10 cellular contexts compared by ENCODE assay signal in the genomic region with DNA sequence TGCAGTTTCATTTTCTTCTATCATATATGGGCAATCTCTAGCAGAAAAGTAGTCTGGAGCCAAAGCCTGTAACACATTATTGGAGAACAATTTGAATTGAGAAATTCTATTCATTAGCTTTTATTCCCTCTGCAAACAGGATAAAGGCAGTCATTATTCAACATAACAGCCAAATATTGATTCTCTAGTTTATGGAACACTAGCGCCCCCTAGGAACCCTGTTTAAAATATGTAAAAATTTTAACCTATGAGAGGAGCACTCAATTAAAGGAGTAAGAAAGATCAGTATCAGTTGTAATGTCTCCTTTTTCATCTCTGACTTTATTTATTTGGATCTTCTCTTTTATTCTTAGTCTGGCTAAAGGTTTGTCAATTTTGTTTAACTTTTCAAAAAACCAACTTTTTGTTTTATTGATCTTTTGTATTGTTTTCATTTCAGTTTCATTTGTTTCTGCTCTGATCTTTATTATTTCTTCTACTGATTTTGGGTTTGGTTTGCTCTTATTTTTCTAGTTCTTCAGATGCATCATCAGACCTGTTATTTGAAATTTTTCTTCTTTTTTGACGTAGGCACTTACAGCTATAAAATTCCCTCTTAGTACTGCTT. TPM values are rescaled to one million over a fixed set of nuclear protein-coding genes. Genes with fewer than 3 reads are reported as not detected.
A peak's percentile ranks its signal among the peaks of the same experiment; 100 is the strongest.
DNase-seq lines count a peak whose midpoint lies in the region; ATAC-seq, FAIRE-seq and TF ChIP-seq lines count a peak whose summit lies in the region.
"Had no signal": no experiment of that assay in that cellular context is flagged by ENCODE, and none has a peak within 500 bp of the region (broad histone marks: within the 10 kb centered on the region; RNA-seq: fewer than 3 reads in every experiment).

No MANE protein-coding gene starts in this region.

- H2AFZ ChIP-seq in H9 (ENCODE audit: low read length): no peak overlapping the region

- H3K18ac ChIP-seq in H9 (ENCODE audit: insufficient read length, low read depth, low read length): no peak overlapping the region

- peaks cover 11% of the 10 kb centered on the region for H3K4me1 Mint-ChIP-seq in CD14-positive monocyte
- H3K4me1 Mint-ChIP-seq in H9: no peaks in the 10 kb centered on the region

- no peak overlapping the region for H3K27ac Mint-ChIP-seq in CD14-positive monocyte
- H3K27ac Mint-ChIP-seq in H9: no peak overlapping the region

- no peak overlapping the region for H4K5ac ChIP-seq in H9 (ENCODE audit: insufficient read length, low read depth, low read length)

- no peak overlapping the region for H3K14ac ChIP-seq in H9 (ENCODE audit: insufficient read depth, low read length)

- intact Hi-C loops in CD14-positive monocyte (cut with micrococcal nuclease): no loop called here

- TF ChIP-seq POLR2A in tibial nerve (IDR thresholded peaks at IDR 0.05): no peak

- no peak overlapping the region for H2BK15ac ChIP-seq in H9 (ENCODE audit: low read depth, low read length)

- H2BK5ac ChIP-seq in H9 (ENCODE audit: insufficient read length, low read length): no peak overlapping the region

- no peak overlapping the region for H3K23ac ChIP-seq in H9 (ENCODE audit: insufficient read length, low read depth, low read length)

- H3K4me2 ChIP-seq in H9 (ENCODE audit: insufficient read depth, insufficient read length, low read length): no peak overlapping the region

- TF ChIP-seq CTCF in CD14-positive monocyte (IDR thresholded peaks at IDR 0.05): peak; percentile 41
- TF ChIP-seq CTCF in H9 (conservative IDR thresholded peaks at IDR 0.05): peak; percentile 84
- peak; percentile 59 for TF ChIP-seq CTCF in fibroblast of villous mesenchyme (IDR thresholded peaks at IDR 0.05; ENCODE audit: insufficient read depth, low read depth, low read length)
- TF ChIP-seq CTCF in tibial nerve (IDR thresholded peaks at IDR 0.05): peak; percentile 23 to 40 (median 36)

- no peaks in the 10 kb centered on the region for H3K79me1 ChIP-seq in H9 (ENCODE audit: insufficient read depth, low read depth, low read length, poor library complexity, severe bottlenecking)

- no peak overlapping the region for H3K4ac ChIP-seq in H9 (ENCODE audit: low read depth, low read length)

- H3K4me1 ChIP-seq in H9 (ENCODE audit: insufficient read depth, low read length) (no peaks in the 10 kb centered on the region), tibial nerve (peaks cover 0 to 3% (median 0%) of the 10 kb centered on the region in 4 donors)
- H3K4me1 ChIP-seq: SJSA1 had no signal

- H3K36me3 ChIP-seq in tibial nerve: no peaks in the 10 kb centered on the region
- H3K36me3 ChIP-seq: SJSA1 had no signal

- peak; percentile 42 for FAIRE-seq in RCC 7860 (lab: Jason Lieb, UNC)

- no peak overlapping the region for H3T11ph ChIP-seq in H9 (ENCODE audit: low read length)

- H2BK20ac ChIP-seq in H9 (ENCODE audit: low read depth, low read length, poor library complexity, severe bottlenecking): no peak overlapping the region

- H3K9me3 ChIP-seq in H9 (ENCODE audit: control insufficient read depth, low read depth, low read length): no peaks in the 10 kb centered on the region
- H3K9me3 ChIP-seq in tibial nerve: no peaks in the 10 kb centered on the region
- H3K9me3 ChIP-seq: SJSA1 had no signal

- H3K4me3 ChIP-seq in fibroblast of villous mesenchyme (ENCODE audit: low read depth, low read length) (no peak overlapping the region), tibial nerve (no peak overlapping the region)
- H3K4me3 ChIP-seq: SJSA1 had no signal

- H3K27ac ChIP-seq in H9 (ENCODE audit: insufficient read length, low read depth, low read length) (no peak overlapping the region), tibial nerve (no peak overlapping the region)
- H3K27ac ChIP-seq: SJSA1 had no signal

- H3K4me3 Mint-ChIP-seq in CD14-positive monocyte (no peak overlapping the region), H9 (no peak overlapping the region)

- WGBS in H9 (ENCODE audit: extremely low coverage, insufficient read length, low lambda C conversion rate): no CpG with 5 or more reads among the region's 2 CpGs
- WGBS in tibial nerve, 2 donors: 26 to 50% methylated on average over 2 of the region's 2 CpGs

- H3K27me3 ChIP-seq in H9 (ENCODE audit: insufficient read depth, low read length): no peaks in the 10 kb centered on the region
- H3K27me3 ChIP-seq in tibial nerve: no peaks in the 10 kb centered on the region
- H3K27me3 ChIP-seq: SJSA1 had no signal

- no peaks in the 10 kb centered on the region for H3K79me2 ChIP-seq in H9 (ENCODE audit: insufficient read depth, low read length)

- DNase-seq in CD14-positive monocyte (ENCODE audit: low spot score) (no peak), H9 (no peak), RCC 7860 (ENCODE audit: low spot score) (no peak), fibroblast of villous mesenchyme (ENCODE audit: low read depth) (peak; percentile 64), tibial nerve (ENCODE audit: low spot score in 2 of 2) (peak in 1 of 2 donors; percentile 68)
- DNase-seq in activated CD8-positive, alpha-beta memory T cell treated with anti-CD3 and anti-CD28 coated beads for 24 hours: no peak
- DNase-seq in stimulated activated CD4-positive, alpha-beta T cell treated with anti-CD3 and anti-CD28 coated beads, Interleukin-4, amount 100 ng/mL, for 4 hours: no peak
- DNase-seq: naive B cell had no signal

- H2AK5ac ChIP-seq in H9 (ENCODE audit: insufficient read length, low read length): no peak overlapping the region

- H4K20me1 ChIP-seq in H9 (ENCODE audit: control insufficient read depth, insufficient read depth, insufficient read length): no peaks in the 10 kb centered on the region

- H3K36me3 Mint-ChIP-seq in CD14-positive monocyte (no peaks in the 10 kb centered on the region), H9 (ENCODE audit: insufficient read depth in 1 of 3, low read depth in 3 of 3) (peaks cover 0 to 5% (median 2%) of the 10 kb centered on the region in 3 experiments; a peak in 2 of 7 replicates)
- H3K36me3 Mint-ChIP-seq: naive B cell had no signal

- no peak for TF ChIP-seq EP300 in tibial nerve (IDR thresholded peaks at IDR 0.05)

- H2BK12ac ChIP-seq in H9 (ENCODE audit: insufficient read length, low read depth, low read length): no peak overlapping the region

- H3K9ac ChIP-seq in H9 (ENCODE audit: extremely low read depth, insufficient read length, low read length): no peak overlapping the region

- H3K56ac ChIP-seq in H9 (ENCODE audit: insufficient read length, low read depth, low read length): no peak overlapping the region

- peaks cover 4 to 12% (median 10%) of the 10 kb centered on the region in 3 donors for H3K27me3 Mint-ChIP-seq in CD14-positive monocyte (ENCODE audit: low read depth in 3 of 3)
- H3K27me3 Mint-ChIP-seq in H9 (ENCODE audit: low read depth): peaks cover 2% of the 10 kb centered on the region; the same call in 1 of the 2 replicates

- H2BK120ac ChIP-seq in H9 (ENCODE audit: low read depth, low read length, poor library complexity, severe bottlenecking): no peak overlapping the region

- no peak overlapping the region for H4K8ac ChIP-seq in H9 (replicated peaks; ENCODE audit: insufficient read length, low read depth, low read length)

- H4K91ac ChIP-seq in H9 (ENCODE audit: insufficient read length, low read depth, low read length): no peak overlapping the region

- H3K23me2 ChIP-seq in H9 (ENCODE audit: insufficient read length, low read depth, low read length, poor library complexity, severe bottlenecking): no peaks in the 10 kb centered on the region

- no peak for ATAC-seq in GM19324 (IDR thresholded peaks at IDR 0.05; ENCODE audit: low FRiP score, unreplicated experiment)

- peaks cover 0 to 10% (median 3%) of the 10 kb centered on the region in 7 donors for H3K9me3 Mint-ChIP-seq in CD14-positive monocyte
- peaks cover 0 to 10% of the 10 kb centered on the region in 2 experiments; a peak in 2 of 5 replicates for H3K9me3 Mint-ChIP-seq in H9

RNA-seq across cellular contexts. Expression of a gene that starts 4.8 kb away (rescaled TPM):
- not detected for polyA plus RNA-seq in CD14-positive monocyte
- total RNA-seq in H9 (2021) (not detected in 2 replicates), fibroblast of villous mesenchyme (not detected in 2 replicates), tibial nerve (not detected)
